ENCODE assay signal across 24 cellular contexts in the genomic region with DNA sequence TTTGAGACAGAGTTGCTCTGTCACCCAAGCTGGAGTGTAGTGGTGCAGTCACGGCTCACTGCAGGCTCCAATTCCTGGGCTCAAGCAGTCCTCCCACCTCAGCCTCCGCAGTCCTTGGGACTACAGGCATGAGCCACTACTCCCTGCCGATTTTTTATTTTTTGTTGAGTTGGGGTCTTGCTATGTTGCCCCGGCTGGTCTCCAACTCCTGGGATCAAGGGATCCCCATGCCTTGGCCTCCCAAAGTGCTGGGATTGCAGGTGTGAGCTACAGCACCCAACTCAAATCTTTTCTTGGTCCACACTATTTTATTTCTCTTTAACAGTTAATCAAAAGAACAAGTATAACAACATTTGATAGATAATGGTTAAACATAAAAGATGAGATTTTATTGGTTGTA.
"Had no signal": no experiment of that assay in that cellular context is flagged by ENCODE, and none has a peak within 500 bp of the region (broad histone marks: within the 10 kb centered on the region; RNA-seq: fewer than 3 reads in every experiment).

No MANE protein-coding gene starts in this region.

- H3K27ac ChIP-seq: brain microvascular endothelial cell had no signal

- H3K36me3 ChIP-seq: brain microvascular endothelial cell had no signal

- ATAC-seq: activated T-cell treated with anti-CD3 and anti-CD28 coated beads, Interleukin-2, amount 50 U/mL, for 4 hours; activated T-helper 17 cell treated with anti-CD3 and anti-CD28 coated beads, Interleukin-2, amount 50 U/mL, for 72 hours; T-helper 17 cell had no signal

- FAIRE-seq: astrocyte, bronchial epithelial cell, colon, frontal cortex had no signal

- H3K27me3 ChIP-seq: brain microvascular endothelial cell had no signal

- DNase-seq: activated CD4-positive, alpha-beta memory T cell treated with anti-CD3 and anti-CD28 coated beads, Interleukin-2, amount 10 ng/mL, durations not matched to agents 7 days and 5 days; activated CD4-positive, alpha-beta T cell treated with anti-CD3 and anti-CD28 coated beads for 1 hour; activated CD4-positive, alpha-beta T cell treated with anti-CD3 and anti-CD28 coated beads for 4 hours; activated CD4-positive, alpha-beta T cell treated with anti-CD3 and anti-CD28 coated beads, Interleukin-2, amount 10 ng/mL, durations not matched to agents 7 days and 5 days; activated CD4-positive, alpha-beta T cell treated with anti-CD3 and anti-CD28 coated beads, Interleukin-2, amount 50 U/mL, for 4 hours; activated effector memory CD4-positive, alpha-beta T cell treated with Interleukin-2 at 50 U/mL for 16 hours; activated gamma-delta T cell treated with Interleukin-2 at 50 U/mL for 16 hours; activated naive CD4-positive, alpha-beta T cell treated with anti-CD3 and anti-CD28 coated beads, Interleukin-2, amount 50 U/mL, for 16 hours; activated naive CD4-positive, alpha-beta T cell treated with Interleukin-2 at 50 U/mL for 16 hours; activated T-cell treated with anti-CD3 and anti-CD28 coated beads, Interleukin-2, amount 50 U/mL, for 4 hours; amniotic stem cell; anterior cingulate cortex; brain microvascular endothelial cell; cortex of kidney; effector memory CD4-positive, alpha-beta T cell; endodermal cell; foreskin fibroblast; T-helper 1 cell; T-helper 17 cell had no signal
